In genomic region chr7:128530855-128531104, GRCh38 we compare ENCODE assay signal across 10 cellular contexts. TPM values are rescaled to one million over a fixed set of nuclear protein-coding genes. Genes with fewer than 3 reads are reported as not detected.
DNase-seq lines count a peak whose midpoint lies in the region; ATAC-seq and TF ChIP-seq lines count a peak whose summit lies in the region.
"Had no signal": no experiment of that assay in that cellular context is flagged by ENCODE, and none has a peak within 500 bp of the region (broad histone marks: within the 10 kb centered on the region; RNA-seq: fewer than 3 reads in every experiment).

No MANE protein-coding gene starts in this region.

- no peak for TF ChIP-seq CTCF in glutamatergic neuron (IDR thresholded peaks at IDR 0.05; ENCODE audit: partially characterized antibody, unreplicated experiment)

- H3K36me3 ChIP-seq in thymus (ENCODE audit: control insufficient read depth, insufficient read depth), result no peaks in the 10 kb centered on the region

- no peaks in the 10 kb centered on the region for H3K9me3 Mint-ChIP-seq in activated T-cell treated with anti-CD3 and anti-CD28 coated beads, Interleukin-2, amount 50 U/mL, for 24 hours
- H3K9me3 Mint-ChIP-seq in activated T-cell treated with anti-CD3 and anti-CD28 coated beads, Interleukin-2, amount 50 U/mL, for 72 hours, result no peaks in the 10 kb centered on the region
- no peaks in the 10 kb centered on the region for H3K9me3 Mint-ChIP-seq in activated CD8-positive, alpha-beta T cell treated with anti-CD3 and anti-CD28 coated beads, Interleukin-2, amount 10 ng/mL, durations not matched to agents 7 days and 5 days (ENCODE audit: insufficient read depth)
- peaks cover 6% of the 10 kb centered on the region for H3K9me3 Mint-ChIP-seq in glutamatergic neuron (ENCODE audit: unreplicated experiment)
- H3K9me3 Mint-ChIP-seq: activated naive CD8-positive, alpha-beta T cell treated with anti-CD3 and anti-CD28 coated beads, Interleukin-2, amount 10 ng/mL, durations not matched to agents 7 days and 5 days had no signal

- peak overlapping the region; percentile 81 for H3K4me3 ChIP-seq in thymus (ENCODE audit: low read length)

- H3K27me3 ChIP-seq in layer of hippocampus (ENCODE audit: control insufficient read depth, insufficient read depth, low read length), result no peaks in the 10 kb centered on the region
- H3K27me3 ChIP-seq in thymus (ENCODE audit: control insufficient read depth, insufficient read depth), result no peaks in the 10 kb centered on the region

- peaks cover 32% of the 10 kb centered on the region for H3K36me3 Mint-ChIP-seq in activated T-cell treated with anti-CD3 and anti-CD28 coated beads, Interleukin-2, amount 50 U/mL, for 24 hours (ENCODE audit: low read depth)
- H3K36me3 Mint-ChIP-seq in activated T-cell treated with anti-CD3 and anti-CD28 coated beads, Interleukin-2, amount 50 U/mL, for 72 hours (ENCODE audit: insufficient read depth in 2 of 2), result peaks cover 3 to 5% of the 10 kb centered on the region in 2 donors
- H3K36me3 Mint-ChIP-seq in activated CD8-positive, alpha-beta T cell treated with anti-CD3 and anti-CD28 coated beads, Interleukin-2, amount 10 ng/mL, durations not matched to agents 7 days and 5 days (ENCODE audit: low read depth), result peaks cover 24% of the 10 kb centered on the region
- no peaks in the 10 kb centered on the region for H3K36me3 Mint-ChIP-seq in glutamatergic neuron (ENCODE audit: unreplicated experiment)

- WGBS in thymus, result under 1% methylated on average over 38 of the region's 38 CpGs

- H3K27ac ChIP-seq in layer of hippocampus (ENCODE audit: low read depth, low read length) (peak overlapping the region; percentile 80), thymus (ENCODE audit: low read depth) (peak overlapping the region; percentile 57)

- no peak for DNase-seq in activated T-cell treated with anti-CD3 and anti-CD28 coated beads, Interleukin-2, amount 50 U/mL, for 24 hours
- DNase-seq in activated T-cell treated with anti-CD3 and anti-CD28 coated beads, Interleukin-2, amount 50 U/mL, for 72 hours, result no peak
- DNase-seq in activated CD8-positive, alpha-beta T cell treated with anti-CD3 and anti-CD28 coated beads, Interleukin-2, amount 10 ng/mL, durations not matched to agents 7 days and 5 days, result no peak
- DNase-seq in glutamatergic neuron (no peak), HUDEP-2 (lab: John Stamatoyannopoulos, UW; ENCODE audit: unreplicated experiment in 76 of 76) (no peak)
- DNase-seq: NCI-H187 treated with DMSO at 0.1 percent for 48 hours had no signal

- peaks cover 31% of the 10 kb centered on the region for H3K4me1 Mint-ChIP-seq in activated T-cell treated with anti-CD3 and anti-CD28 coated beads, Interleukin-2, amount 50 U/mL, for 24 hours (ENCODE audit: low read depth)
- H3K4me1 Mint-ChIP-seq in activated T-cell treated with anti-CD3 and anti-CD28 coated beads, Interleukin-2, amount 50 U/mL, for 72 hours (ENCODE audit: low read depth), result peaks cover 34% of the 10 kb centered on the region
- H3K4me1 Mint-ChIP-seq in activated CD8-positive, alpha-beta T cell treated with anti-CD3 and anti-CD28 coated beads, Interleukin-2, amount 10 ng/mL, durations not matched to agents 7 days and 5 days (ENCODE audit: low read depth), result peaks cover 29% of the 10 kb centered on the region
- H3K4me1 Mint-ChIP-seq in glutamatergic neuron (ENCODE audit: low read depth, unreplicated experiment), result peaks cover 8% of the 10 kb centered on the region

- no peak for ATAC-seq in activated T-cell treated with anti-CD3 and anti-CD28 coated beads, Interleukin-2, amount 50 U/mL, for 72 hours (replicated peaks in 1 of 2)
- no peak for ATAC-seq in activated CD8-positive, alpha-beta T cell treated with anti-CD3 and anti-CD28 coated beads, Interleukin-2, amount 10 ng/mL, durations not matched to agents 7 days and 5 days
- ATAC-seq in HG03045 (IDR thresholded peaks at IDR 0.05; ENCODE audit: unreplicated experiment), result no peak

- H3K4me3 Mint-ChIP-seq in activated T-cell treated with anti-CD3 and anti-CD28 coated beads, Interleukin-2, amount 50 U/mL, for 24 hours, result peak overlapping the region; percentile 48
- H3K4me3 Mint-ChIP-seq in activated T-cell treated with anti-CD3 and anti-CD28 coated beads, Interleukin-2, amount 50 U/mL, for 72 hours, result no peak overlapping the region
- peak overlapping the region; percentile 22 for H3K4me3 Mint-ChIP-seq in activated CD8-positive, alpha-beta T cell treated with anti-CD3 and anti-CD28 coated beads, Interleukin-2, amount 10 ng/mL, durations not matched to agents 7 days and 5 days
- H3K4me3 Mint-ChIP-seq in glutamatergic neuron (ENCODE audit: unreplicated experiment), result no peak overlapping the region

- CTCF ChIA-PET in activated CD8-positive, alpha-beta T cell treated with anti-CD3 and anti-CD28 coated beads, Interleukin-2, amount 10 ng/mL, durations not matched to agents 7 days and 5 days (lab: Charles Lee), result no interaction called here

- POLR2A ChIA-PET in activated CD8-positive, alpha-beta T cell treated with anti-CD3 and anti-CD28 coated beads, Interleukin-2, amount 10 ng/mL, durations not matched to agents 7 days and 5 days (lab: Charles Lee), result no interaction called here

- H3K27ac Mint-ChIP-seq in activated T-cell treated with anti-CD3 and anti-CD28 coated beads, Interleukin-2, amount 50 U/mL, for 24 hours, result no peak overlapping the region
- no peak overlapping the region for H3K27ac Mint-ChIP-seq in activated T-cell treated with anti-CD3 and anti-CD28 coated beads, Interleukin-2, amount 50 U/mL, for 72 hours
- H3K27ac Mint-ChIP-seq in activated CD8-positive, alpha-beta T cell treated with anti-CD3 and anti-CD28 coated beads, Interleukin-2, amount 10 ng/mL, durations not matched to agents 7 days and 5 days, result no peak overlapping the region
- H3K27ac Mint-ChIP-seq in glutamatergic neuron (ENCODE audit: unreplicated experiment), result no peak overlapping the region

- no peaks in the 10 kb centered on the region for H3K9me3 ChIP-seq in thymus (ENCODE audit: control insufficient read depth)

- H3K27me3 Mint-ChIP-seq in activated T-cell treated with anti-CD3 and anti-CD28 coated beads, Interleukin-2, amount 50 U/mL, for 24 hours, result no peaks in the 10 kb centered on the region
- H3K27me3 Mint-ChIP-seq in activated T-cell treated with anti-CD3 and anti-CD28 coated beads, Interleukin-2, amount 50 U/mL, for 72 hours (ENCODE audit: low read depth), result no peaks in the 10 kb centered on the region
- no peaks in the 10 kb centered on the region for H3K27me3 Mint-ChIP-seq in activated CD8-positive, alpha-beta T cell treated with anti-CD3 and anti-CD28 coated beads, Interleukin-2, amount 10 ng/mL, durations not matched to agents 7 days and 5 days (ENCODE audit: low read depth)
- H3K27me3 Mint-ChIP-seq in glutamatergic neuron (ENCODE audit: unreplicated experiment), result peaks cover 5% of the 10 kb centered on the region
- H3K27me3 Mint-ChIP-seq: activated naive CD8-positive, alpha-beta T cell treated with anti-CD3 and anti-CD28 coated beads, Interleukin-2, amount 10 ng/mL, durations not matched to agents 7 days and 5 days had no signal

- no peaks in the 10 kb centered on the region for H3K4me1 ChIP-seq in thymus (ENCODE audit: control insufficient read depth, insufficient read depth, low read length)

RNA-seq across cellular contexts. Expression of gene METTL2B, which starts 54.2 kb away (rescaled TPM):
- 10 to 100 TPM; 33.9 to 35.9 TPM for total RNA-seq in activated T-cell treated with anti-CD3 and anti-CD28 coated beads, Interleukin-2, amount 50 U/mL, for 72 hours
- total RNA-seq in activated CD8-positive, alpha-beta T cell treated with anti-CD3 and anti-CD28 coated beads, Interleukin-2, amount 10 ng/mL, durations not matched to agents 7 days and 5 days, result 10 to 100 TPM; 29.2 to 32.2 TPM
- 11.6 TPM for polyA plus RNA-seq in thymus
- total RNA-seq in glutamatergic neuron (ENCODE audit: unreplicated experiment), result 40.9 TPM

Comparison
In these comparisons a context has a peak if more than half of its experiments do, and no peak if none do; other contexts are left out.
1. H3K4me3 Mint-ChIP-seq: peak in activated T-cell treated with anti-CD3 and anti-CD28 coated beads, Interleukin-2, amount 50 U/mL, for 24 hours (single experiment) and activated CD8-positive, alpha-beta T cell treated with anti-CD3 and anti-CD28 coated beads, Interleukin-2, amount 10 ng/mL, durations not matched to agents 7 days and 5 days (single experiment); none in activated T-cell treated with anti-CD3 and anti-CD28 coated beads, Interleukin-2, amount 50 U/mL, for 72 hours (0 of 2) and glutamatergic neuron (single experiment).